1 cellular context compared by ENCODE assay signal in the genomic region with DNA sequence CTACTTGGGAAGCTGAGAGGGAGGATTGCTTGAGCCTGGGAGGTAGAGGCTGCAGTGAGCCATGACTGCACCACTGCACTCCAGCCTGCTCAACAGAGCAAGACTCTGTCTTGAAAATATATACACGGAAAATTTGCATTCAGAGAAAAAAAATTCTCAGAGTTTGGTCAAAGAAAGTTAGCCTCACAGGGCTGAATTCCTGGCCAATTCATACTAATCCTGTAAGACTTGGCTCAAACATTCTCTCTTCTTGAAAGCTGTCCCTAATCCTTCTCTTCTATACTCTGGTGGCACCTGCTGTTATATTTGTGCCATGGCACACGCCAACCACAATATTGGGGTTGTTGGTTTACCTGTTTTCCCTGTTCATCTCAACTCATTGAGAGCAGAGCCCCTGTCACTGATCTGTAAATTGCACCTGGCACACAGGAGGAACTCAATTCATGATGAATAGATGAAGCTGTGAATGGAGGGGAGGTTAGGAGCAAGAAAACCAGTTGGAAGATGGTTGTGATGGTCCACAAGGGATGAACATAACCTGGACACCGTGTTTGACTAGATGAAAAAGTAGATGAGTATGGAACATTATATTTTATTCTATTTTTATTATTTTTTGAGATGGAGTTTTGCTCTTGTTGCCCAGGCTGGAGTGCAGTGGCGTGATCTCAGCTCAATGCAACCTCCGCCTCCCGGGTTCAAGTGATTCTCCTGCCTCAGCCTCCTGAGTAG.
A peak's percentile ranks its signal among the peaks of the same experiment; 100 is the strongest.
TF ChIP-seq lines count a peak whose summit lies in the region.

No MANE protein-coding gene starts in this region.

TF ChIP-seq in HepG2, 621 proteins besides CTCF, POLR2A, EP300 and RAD21 (continued from another document and continues in another):
- TF ChIP-seq, protein P1, sequence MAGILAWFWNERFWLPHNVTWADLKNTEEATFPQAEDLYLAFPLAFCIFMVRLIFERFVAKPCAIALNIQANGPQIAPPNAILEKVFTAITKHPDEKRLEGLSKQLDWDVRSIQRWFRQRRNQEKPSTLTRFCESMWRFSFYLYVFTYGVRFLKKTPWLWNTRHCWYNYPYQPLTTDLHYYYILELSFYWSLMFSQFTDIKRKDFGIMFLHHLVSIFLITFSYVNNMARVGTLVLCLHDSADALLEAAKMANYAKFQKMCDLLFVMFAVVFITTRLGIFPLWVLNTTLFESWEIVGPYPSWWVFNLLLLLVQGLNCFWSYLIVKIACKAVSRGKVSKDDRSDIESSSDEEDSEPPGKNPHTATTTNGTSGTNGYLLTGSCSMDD (CRISPR knock-in tag; IDR thresholded peaks at IDR 0.05) = no peak
- TF ChIP-seq REXO4 (CRISPR knock-in tag; IDR thresholded peaks at IDR 0.05; ENCODE audit: borderline replicate concordance) (no peak), ZNF562 (CRISPR knock-in tag; IDR thresholded peaks at IDR 0.05; ENCODE audit: borderline replicate concordance) (no peak), ZNF335 (CRISPR knock-in tag; IDR thresholded peaks at IDR 0.05) (no peak; the same call in 1 of the 2 replicates), ZNF816 (CRISPR knock-in tag; IDR thresholded peaks at IDR 0.05; ENCODE audit: borderline replicate concordance) (no peak), ZEB1 (IDR thresholded peaks at IDR 0.05; ENCODE audit: insufficient replicate concordance, low read depth) (peak; percentile 49), STAG1 (CRISPR knock-in tag; IDR thresholded peaks at IDR 0.05) (peak; percentile 99), JUN (CRISPR knock-in tag; IDR thresholded peaks at IDR 0.05) (no peak), GFI1 (CRISPR knock-in tag; IDR thresholded peaks at IDR 0.05; ENCODE audit: borderline replicate concordance) (no peak), ZNF530 (CRISPR knock-in tag; IDR thresholded peaks at IDR 0.05; ENCODE audit: low read depth) (no peak), TCF7L2 (IDR thresholded peaks at IDR 0.05; ENCODE audit: low read depth, low read length) (no peak), SAFB2 (CRISPR knock-in tag; IDR thresholded peaks at IDR 0.05; ENCODE audit: borderline replicate concordance, low read depth) (no peak), ZSCAN20 (CRISPR knock-in tag; IDR thresholded peaks at IDR 0.05; ENCODE audit: borderline replicate concordance) (no peak), ZNF616 (CRISPR knock-in tag; IDR thresholded peaks at IDR 0.05; ENCODE audit: low read depth) (no peak), ETV6 (CRISPR knock-in tag; conservative IDR thresholded peaks at IDR 0.05) (no peak), TGIF2 (CRISPR knock-in tag; IDR thresholded peaks at IDR 0.05) (no peak), ZNF781 (CRISPR knock-in tag; IDR thresholded peaks at IDR 0.05; ENCODE audit: borderline replicate concordance, not compliant biosample characterization) (no peak), JARID2 (CRISPR knock-in tag; IDR thresholded peaks at IDR 0.05; ENCODE audit: insufficient replicate concordance) (no peak), GATAD2A (CRISPR knock-in tag; IDR thresholded peaks at IDR 0.05) (peak; percentile 64; the same call in 1 of the 2 replicates), ATAD3A (CRISPR knock-in tag; IDR thresholded peaks at IDR 0.05) (no peak)
- TF ChIP-seq, protein P2, sequence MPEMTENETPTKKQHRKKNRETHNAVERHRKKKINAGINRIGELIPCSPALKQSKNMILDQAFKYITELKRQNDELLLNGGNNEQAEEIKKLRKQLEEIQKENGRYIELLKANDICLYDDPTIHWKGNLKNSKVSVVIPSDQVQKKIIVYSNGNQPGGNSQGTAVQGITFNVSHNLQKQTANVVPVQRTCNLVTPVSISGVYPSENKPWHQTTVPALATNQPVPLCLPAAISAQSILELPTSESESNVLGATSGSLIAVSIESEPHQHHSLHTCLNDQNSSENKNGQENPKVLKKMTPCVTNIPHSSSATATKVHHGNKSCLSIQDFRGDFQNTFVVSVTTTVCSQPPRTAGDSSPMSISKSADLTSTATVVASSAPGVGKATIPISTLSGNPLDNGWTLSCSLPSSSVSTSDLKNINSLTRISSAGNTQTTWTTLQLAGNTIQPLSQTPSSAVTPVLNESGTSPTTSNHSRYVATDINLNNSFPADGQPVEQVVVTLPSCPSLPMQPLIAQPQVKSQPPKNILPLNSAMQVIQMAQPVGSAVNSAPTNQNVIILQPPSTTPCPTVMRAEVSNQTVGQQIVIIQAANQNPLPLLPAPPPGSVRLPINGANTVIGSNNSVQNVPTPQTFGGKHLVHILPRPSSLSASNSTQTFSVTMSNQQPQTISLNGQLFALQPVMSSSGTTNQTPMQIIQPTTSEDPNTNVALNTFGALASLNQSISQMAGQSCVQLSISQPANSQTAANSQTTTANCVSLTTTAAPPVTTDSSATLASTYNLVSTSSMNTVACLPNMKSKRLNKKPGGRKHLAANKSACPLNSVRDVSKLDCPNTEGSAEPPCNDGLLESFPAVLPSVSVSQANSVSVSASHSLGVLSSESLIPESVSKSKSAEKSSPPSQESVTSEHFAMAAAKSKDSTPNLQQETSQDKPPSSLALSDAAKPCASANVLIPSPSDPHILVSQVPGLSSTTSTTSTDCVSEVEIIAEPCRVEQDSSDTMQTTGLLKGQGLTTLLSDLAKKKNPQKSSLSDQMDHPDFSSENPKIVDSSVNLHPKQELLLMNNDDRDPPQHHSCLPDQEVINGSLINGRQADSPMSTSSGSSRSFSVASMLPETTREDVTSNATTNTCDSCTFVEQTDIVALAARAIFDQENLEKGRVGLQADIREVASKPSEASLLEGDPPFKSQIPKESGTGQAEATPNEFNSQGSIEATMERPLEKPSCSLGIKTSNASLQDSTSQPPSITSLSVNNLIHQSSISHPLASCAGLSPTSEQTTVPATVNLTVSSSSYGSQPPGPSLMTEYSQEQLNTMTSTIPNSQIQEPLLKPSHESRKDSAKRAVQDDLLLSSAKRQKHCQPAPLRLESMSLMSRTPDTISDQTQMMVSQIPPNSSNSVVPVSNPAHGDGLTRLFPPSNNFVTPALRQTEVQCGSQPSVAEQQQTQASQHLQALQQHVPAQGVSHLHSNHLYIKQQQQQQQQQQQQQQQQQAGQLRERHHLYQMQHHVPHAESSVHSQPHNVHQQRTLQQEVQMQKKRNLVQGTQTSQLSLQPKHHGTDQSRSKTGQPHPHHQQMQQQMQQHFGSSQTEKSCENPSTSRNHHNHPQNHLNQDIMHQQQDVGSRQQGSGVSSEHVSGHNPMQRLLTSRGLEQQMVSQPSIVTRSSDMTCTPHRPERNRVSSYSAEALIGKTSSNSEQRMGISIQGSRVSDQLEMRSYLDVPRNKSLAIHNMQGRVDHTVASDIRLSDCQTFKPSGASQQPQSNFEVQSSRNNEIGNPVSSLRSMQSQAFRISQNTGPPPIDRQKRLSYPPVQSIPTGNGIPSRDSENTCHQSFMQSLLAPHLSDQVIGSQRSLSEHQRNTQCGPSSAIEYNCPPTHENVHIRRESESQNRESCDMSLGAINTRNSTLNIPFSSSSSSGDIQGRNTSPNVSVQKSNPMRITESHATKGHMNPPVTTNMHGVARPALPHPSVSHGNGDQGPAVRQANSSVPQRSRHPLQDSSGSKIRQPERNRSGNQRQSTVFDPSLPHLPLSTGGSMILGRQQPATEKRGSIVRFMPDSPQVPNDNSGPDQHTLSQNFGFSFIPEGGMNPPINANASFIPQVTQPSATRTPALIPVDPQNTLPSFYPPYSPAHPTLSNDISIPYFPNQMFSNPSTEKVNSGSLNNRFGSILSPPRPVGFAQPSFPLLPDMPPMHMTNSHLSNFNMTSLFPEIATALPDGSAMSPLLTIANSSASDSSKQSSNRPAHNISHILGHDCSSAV (CRISPR knock-in tag; IDR thresholded peaks at IDR 0.05; ENCODE audit: borderline replicate concordance) = no peak
- TF ChIP-seq, protein P3, sequence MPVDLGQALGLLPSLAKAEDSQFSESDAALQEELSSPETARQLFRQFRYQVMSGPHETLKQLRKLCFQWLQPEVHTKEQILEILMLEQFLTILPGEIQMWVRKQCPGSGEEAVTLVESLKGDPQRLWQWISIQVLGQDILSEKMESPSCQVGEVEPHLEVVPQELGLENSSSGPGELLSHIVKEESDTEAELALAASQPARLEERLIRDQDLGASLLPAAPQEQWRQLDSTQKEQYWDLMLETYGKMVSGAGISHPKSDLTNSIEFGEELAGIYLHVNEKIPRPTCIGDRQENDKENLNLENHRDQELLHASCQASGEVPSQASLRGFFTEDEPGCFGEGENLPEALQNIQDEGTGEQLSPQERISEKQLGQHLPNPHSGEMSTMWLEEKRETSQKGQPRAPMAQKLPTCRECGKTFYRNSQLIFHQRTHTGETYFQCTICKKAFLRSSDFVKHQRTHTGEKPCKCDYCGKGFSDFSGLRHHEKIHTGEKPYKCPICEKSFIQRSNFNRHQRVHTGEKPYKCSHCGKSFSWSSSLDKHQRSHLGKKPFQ (CRISPR knock-in tag; IDR thresholded peaks at IDR 0.05; ENCODE audit: insufficient replicate concordance) = no peak
- TF ChIP-seq, protein P4, sequence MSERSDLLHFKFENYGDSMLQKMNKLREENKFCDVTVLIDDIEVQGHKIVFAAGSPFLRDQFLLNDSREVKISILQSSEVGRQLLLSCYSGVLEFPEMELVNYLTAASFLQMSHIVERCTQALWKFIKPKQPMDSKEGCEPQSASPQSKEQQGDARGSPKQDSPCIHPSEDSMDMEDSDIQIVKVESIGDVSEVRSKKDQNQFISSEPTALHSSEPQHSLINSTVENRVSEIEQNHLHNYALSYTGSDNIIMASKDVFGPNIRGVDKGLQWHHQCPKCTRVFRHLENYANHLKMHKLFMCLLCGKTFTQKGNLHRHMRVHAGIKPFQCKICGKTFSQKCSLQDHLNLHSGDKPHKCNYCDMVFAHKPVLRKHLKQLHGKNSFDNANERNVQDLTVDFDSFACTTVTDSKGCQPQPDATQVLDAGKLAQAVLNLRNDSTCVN (CRISPR knock-in tag; IDR thresholded peaks at IDR 0.05; ENCODE audit: borderline replicate concordance) = no peak
- TF ChIP-seq, protein P5, sequence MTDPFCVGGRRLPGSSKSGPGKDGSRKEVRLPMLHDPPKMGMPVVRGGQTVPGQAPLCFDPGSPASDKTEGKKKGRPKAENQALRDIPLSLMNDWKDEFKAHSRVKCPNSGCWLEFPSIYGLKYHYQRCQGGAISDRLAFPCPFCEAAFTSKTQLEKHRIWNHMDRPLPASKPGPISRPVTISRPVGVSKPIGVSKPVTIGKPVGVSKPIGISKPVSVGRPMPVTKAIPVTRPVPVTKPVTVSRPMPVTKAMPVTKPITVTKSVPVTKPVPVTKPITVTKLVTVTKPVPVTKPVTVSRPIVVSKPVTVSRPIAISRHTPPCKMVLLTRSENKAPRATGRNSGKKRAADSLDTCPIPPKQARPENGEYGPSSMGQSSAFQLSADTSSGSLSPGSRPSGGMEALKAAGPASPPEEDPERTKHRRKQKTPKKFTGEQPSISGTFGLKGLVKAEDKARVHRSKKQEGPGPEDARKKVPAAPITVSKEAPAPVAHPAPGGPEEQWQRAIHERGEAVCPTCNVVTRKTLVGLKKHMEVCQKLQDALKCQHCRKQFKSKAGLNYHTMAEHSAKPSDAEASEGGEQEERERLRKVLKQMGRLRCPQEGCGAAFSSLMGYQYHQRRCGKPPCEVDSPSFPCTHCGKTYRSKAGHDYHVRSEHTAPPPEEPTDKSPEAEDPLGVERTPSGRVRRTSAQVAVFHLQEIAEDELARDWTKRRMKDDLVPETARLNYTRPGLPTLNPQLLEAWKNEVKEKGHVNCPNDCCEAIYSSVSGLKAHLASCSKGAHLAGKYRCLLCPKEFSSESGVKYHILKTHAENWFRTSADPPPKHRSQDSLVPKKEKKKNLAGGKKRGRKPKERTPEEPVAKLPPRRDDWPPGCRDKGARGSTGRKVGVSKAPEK (CRISPR knock-in tag; IDR thresholded peaks at IDR 0.05; ENCODE audit: borderline replicate concordance) = peak; percentile 55; the same call in 1 of the 2 replicates
- TF ChIP-seq, protein P6, sequence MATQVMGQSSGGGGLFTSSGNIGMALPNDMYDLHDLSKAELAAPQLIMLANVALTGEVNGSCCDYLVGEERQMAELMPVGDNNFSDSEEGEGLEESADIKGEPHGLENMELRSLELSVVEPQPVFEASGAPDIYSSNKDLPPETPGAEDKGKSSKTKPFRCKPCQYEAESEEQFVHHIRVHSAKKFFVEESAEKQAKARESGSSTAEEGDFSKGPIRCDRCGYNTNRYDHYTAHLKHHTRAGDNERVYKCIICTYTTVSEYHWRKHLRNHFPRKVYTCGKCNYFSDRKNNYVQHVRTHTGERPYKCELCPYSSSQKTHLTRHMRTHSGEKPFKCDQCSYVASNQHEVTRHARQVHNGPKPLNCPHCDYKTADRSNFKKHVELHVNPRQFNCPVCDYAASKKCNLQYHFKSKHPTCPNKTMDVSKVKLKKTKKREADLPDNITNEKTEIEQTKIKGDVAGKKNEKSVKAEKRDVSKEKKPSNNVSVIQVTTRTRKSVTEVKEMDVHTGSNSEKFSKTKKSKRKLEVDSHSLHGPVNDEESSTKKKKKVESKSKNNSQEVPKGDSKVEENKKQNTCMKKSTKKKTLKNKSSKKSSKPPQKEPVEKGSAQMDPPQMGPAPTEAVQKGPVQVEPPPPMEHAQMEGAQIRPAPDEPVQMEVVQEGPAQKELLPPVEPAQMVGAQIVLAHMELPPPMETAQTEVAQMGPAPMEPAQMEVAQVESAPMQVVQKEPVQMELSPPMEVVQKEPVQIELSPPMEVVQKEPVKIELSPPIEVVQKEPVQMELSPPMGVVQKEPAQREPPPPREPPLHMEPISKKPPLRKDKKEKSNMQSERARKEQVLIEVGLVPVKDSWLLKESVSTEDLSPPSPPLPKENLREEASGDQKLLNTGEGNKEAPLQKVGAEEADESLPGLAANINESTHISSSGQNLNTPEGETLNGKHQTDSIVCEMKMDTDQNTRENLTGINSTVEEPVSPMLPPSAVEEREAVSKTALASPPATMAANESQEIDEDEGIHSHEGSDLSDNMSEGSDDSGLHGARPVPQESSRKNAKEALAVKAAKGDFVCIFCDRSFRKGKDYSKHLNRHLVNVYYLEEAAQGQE (IDR thresholded peaks at IDR 0.05; ENCODE audit: borderline replicate concordance in 1 of 2, low read depth in 1 of 2, low read length in 2 of 2) = no peak
- TF ChIP-seq, protein P7, sequence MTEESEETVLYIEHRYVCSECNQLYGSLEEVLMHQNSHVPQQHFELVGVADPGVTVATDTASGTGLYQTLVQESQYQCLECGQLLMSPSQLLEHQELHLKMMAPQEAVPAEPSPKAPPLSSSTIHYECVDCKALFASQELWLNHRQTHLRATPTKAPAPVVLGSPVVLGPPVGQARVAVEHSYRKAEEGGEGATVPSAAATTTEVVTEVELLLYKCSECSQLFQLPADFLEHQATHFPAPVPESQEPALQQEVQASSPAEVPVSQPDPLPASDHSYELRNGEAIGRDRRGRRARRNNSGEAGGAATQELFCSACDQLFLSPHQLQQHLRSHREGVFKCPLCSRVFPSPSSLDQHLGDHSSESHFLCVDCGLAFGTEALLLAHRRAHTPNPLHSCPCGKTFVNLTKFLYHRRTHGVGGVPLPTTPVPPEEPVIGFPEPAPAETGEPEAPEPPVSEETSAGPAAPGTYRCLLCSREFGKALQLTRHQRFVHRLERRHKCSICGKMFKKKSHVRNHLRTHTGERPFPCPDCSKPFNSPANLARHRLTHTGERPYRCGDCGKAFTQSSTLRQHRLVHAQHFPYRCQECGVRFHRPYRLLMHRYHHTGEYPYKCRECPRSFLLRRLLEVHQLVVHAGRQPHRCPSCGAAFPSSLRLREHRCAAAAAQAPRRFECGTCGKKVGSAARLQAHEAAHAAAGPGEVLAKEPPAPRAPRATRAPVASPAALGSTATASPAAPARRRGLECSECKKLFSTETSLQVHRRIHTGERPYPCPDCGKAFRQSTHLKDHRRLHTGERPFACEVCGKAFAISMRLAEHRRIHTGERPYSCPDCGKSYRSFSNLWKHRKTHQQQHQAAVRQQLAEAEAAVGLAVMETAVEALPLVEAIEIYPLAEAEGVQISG (CRISPR knock-in tag; IDR thresholded peaks at IDR 0.05) = no peak
- TF ChIP-seq, protein P8, sequence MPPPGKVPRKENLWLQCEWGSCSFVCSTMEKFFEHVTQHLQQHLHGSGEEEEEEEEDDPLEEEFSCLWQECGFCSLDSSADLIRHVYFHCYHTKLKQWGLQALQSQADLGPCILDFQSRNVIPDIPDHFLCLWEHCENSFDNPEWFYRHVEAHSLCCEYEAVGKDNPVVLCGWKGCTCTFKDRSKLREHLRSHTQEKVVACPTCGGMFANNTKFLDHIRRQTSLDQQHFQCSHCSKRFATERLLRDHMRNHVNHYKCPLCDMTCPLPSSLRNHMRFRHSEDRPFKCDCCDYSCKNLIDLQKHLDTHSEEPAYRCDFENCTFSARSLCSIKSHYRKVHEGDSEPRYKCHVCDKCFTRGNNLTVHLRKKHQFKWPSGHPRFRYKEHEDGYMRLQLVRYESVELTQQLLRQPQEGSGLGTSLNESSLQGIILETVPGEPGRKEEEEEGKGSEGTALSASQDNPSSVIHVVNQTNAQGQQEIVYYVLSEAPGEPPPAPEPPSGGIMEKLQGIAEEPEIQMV (CRISPR knock-in tag; IDR thresholded peaks at IDR 0.05; ENCODE audit: low read depth) = no peak
